In genomic region chr15:100958326-100959065, GRCh38 we compare ENCODE assay signal across 10 cellular contexts. TPM values are rescaled to one million over a fixed set of nuclear protein-coding genes. Genes with fewer than 3 reads are reported as not detected.
DNase-seq lines count a peak whose midpoint lies in the region; ATAC-seq lines count a peak whose summit lies in the region.
"Had no signal": no experiment of that assay in that cellular context is flagged by ENCODE, and none has a peak within 500 bp of the region (broad histone marks: within the 10 kb centered on the region; RNA-seq: fewer than 3 reads in every experiment).

No MANE protein-coding gene starts in this region.

- DNase-seq in RPMI7951 (ENCODE audit: low read depth): peak; percentile 93
- peak; percentile 78 for DNase-seq in fibroblast of peridontal ligament (ENCODE audit: extremely low read depth)
- no peak for DNase-seq in islet precursor cell
- DNase-seq: naive B cell, NCI-H774, T-helper 17 cell had no signal

- peaks cover 0 to 3% (median 0%) of the 10 kb centered on the region in 5 donors for H3K9me3 ChIP-seq in subcutaneous abdominal adipose tissue (ENCODE audit: control insufficient read depth in 5 of 5, low read length in 5 of 5)

- ATAC-seq in GM21576 (IDR thresholded peaks at IDR 0.05; ENCODE audit: unreplicated experiment): peak; percentile 48
- no peak for ATAC-seq in GM19455 (IDR thresholded peaks at IDR 0.05; ENCODE audit: unreplicated experiment)
- ATAC-seq in GM21390 (IDR thresholded peaks at IDR 0.05; ENCODE audit: unreplicated experiment): no peak
- ATAC-seq: T-helper 17 cell had no signal

- H3K36me3 ChIP-seq in subcutaneous abdominal adipose tissue (ENCODE audit: control insufficient read depth in 5 of 5, insufficient read depth in 5 of 5, low read length in 5 of 5): no peaks in the 10 kb centered on the region

- peaks cover 2 to 16% (median 14%) of the 10 kb centered on the region in 5 donors for H3K4me1 ChIP-seq in subcutaneous abdominal adipose tissue (ENCODE audit: control insufficient read depth in 5 of 5, insufficient read depth in 5 of 5, low read length in 5 of 5)

- H3K27me3 ChIP-seq in subcutaneous abdominal adipose tissue (ENCODE audit: control insufficient read depth in 5 of 5, insufficient read depth in 4 of 5, low read length in 5 of 5): no peaks in the 10 kb centered on the region

- H3K4me3 ChIP-seq in subcutaneous abdominal adipose tissue (ENCODE audit: low read depth in 1 of 5, low read length in 5 of 5): no peak overlapping the region

- H3K27ac ChIP-seq in subcutaneous abdominal adipose tissue (ENCODE audit: low read depth, low read length): peak overlapping the region; percentile 35

- H3K9ac ChIP-seq in subcutaneous abdominal adipose tissue (ENCODE audit: low read length in 5 of 5): no peak overlapping the region

RNA-seq across cellular contexts. Expression of gene LRRK1, which starts 39.3 kb away (rescaled TPM):
- total RNA-seq in RPMI7951 (2014; rRNA removed; shearing (Covaris generic)): 5.0 and 10.8 TPM in 2 replicates
